Comparison of ENCODE assay signal across 1 cellular context in the genomic region with DNA sequence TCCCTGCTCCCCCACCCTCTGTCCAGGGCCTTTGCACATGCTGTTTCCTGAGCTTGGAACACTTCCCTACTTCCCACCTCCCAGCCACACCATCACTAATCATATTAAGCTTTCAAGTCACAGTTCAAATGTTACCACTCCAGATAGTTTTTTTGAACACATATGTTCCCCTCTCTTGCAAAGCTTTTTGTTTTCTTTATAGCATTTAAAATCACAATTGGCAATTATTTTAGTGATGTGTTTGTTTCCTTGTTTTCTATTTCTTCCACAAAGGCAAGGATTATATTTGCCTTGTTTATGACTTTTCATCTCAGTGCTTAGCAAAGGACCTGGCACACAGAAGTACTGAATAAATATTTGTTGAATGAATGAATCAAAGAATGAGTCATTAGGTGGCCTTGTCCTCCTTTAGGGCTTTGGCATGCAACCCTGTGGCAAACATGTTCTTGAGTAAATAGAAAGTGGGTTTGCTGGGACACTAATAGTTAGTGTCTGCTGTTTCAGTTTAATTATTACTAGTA.
TF ChIP-seq lines count a peak whose summit lies in the region.

No MANE protein-coding gene starts in this region.

TF ChIP-seq in HepG2, 621 proteins besides CTCF, POLR2A, EP300 and RAD21 (continued from another document and continues in another):
- TF ChIP-seq, protein P1, sequence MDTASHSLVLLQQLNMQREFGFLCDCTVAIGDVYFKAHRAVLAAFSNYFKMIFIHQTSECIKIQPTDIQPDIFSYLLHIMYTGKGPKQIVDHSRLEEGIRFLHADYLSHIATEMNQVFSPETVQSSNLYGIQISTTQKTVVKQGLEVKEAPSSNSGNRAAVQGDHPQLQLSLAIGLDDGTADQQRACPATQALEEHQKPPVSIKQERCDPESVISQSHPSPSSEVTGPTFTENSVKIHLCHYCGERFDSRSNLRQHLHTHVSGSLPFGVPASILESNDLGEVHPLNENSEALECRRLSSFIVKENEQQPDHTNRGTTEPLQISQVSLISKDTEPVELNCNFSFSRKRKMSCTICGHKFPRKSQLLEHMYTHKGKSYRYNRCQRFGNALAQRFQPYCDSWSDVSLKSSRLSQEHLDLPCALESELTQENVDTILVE (CRISPR knock-in tag; IDR thresholded peaks at IDR 0.05), result 0 out of 2 replicates have a peak, but pooled peaks have one; percentile 3
- TF ChIP-seq KAT7 (CRISPR knock-in tag; IDR thresholded peaks at IDR 0.05; ENCODE audit: borderline replicate concordance) (no peak), FOXO1 (CRISPR knock-in tag; IDR thresholded peaks at IDR 0.05) (peak; percentile 96), TBX3 (IDR thresholded peaks at IDR 0.05; ENCODE audit: borderline replicate concordance) (peak; percentile 89), ZNF556 (CRISPR knock-in tag; IDR thresholded peaks at IDR 0.05; ENCODE audit: borderline replicate concordance) (no peak), HOXA3 (CRISPR knock-in tag; IDR thresholded peaks at IDR 0.05) (no peak), PLRG1 (conservative IDR thresholded peaks at IDR 0.05) (no peak), SIX4 (CRISPR knock-in tag; IDR thresholded peaks at IDR 0.05) (peak; percentile 58; the same call in 1 of the 2 replicates), ZBTB20 (CRISPR knock-in tag; IDR thresholded peaks at IDR 0.05; ENCODE audit: borderline replicate concordance, low read depth) (peak; percentile 63; the same call in 1 of the 2 replicates), ZSCAN25 (CRISPR knock-in tag; IDR thresholded peaks at IDR 0.05) (no peak), PTBP1 (IDR thresholded peaks at IDR 0.05; ENCODE audit: low read depth, low read length, poor library complexity, severe bottlenecking) (no peak), HIVEP1 (CRISPR knock-in tag; IDR thresholded peaks at IDR 0.05) (no peak), SNAI1 (CRISPR knock-in tag; IDR thresholded peaks at IDR 0.05; ENCODE audit: borderline replicate concordance) (no peak), TBX2 (CRISPR knock-in tag; IDR thresholded peaks at IDR 0.05; ENCODE audit: borderline replicate concordance) (peak; percentile 74; the same call in 1 of the 2 replicates), TOPORS (CRISPR knock-in tag; IDR thresholded peaks at IDR 0.05) (no peak), THYN1 (CRISPR knock-in tag; IDR thresholded peaks at IDR 0.05; ENCODE audit: borderline replicate concordance, low read depth) (no peak), ASH2L (IDR thresholded peaks at IDR 0.05; ENCODE audit: insufficient read length, low read depth, low read length) (peak; percentile 86), ZNF792 (CRISPR knock-in tag; IDR thresholded peaks at IDR 0.05) (peak; percentile 38; the same call in 1 of the 2 replicates), ZFY (CRISPR knock-in tag; IDR thresholded peaks at IDR 0.05) (no peak), FOXK2 (IDR thresholded peaks at IDR 0.05) (peak; percentile 86), ZNF720 (CRISPR knock-in tag; IDR thresholded peaks at IDR 0.05) (no peak), ZNF451 (CRISPR knock-in tag; IDR thresholded peaks at IDR 0.05) (no peak), ZNF709 (CRISPR knock-in tag; IDR thresholded peaks at IDR 0.05) (no peak), MIER3 (CRISPR knock-in tag; IDR thresholded peaks at IDR 0.05; ENCODE audit: borderline replicate concordance) (peak; percentile 89; the same call in 1 of the 2 replicates), ZNF383 (CRISPR knock-in tag; IDR thresholded peaks at IDR 0.05; ENCODE audit: borderline replicate concordance) (no peak), ZMYM2 (CRISPR knock-in tag; IDR thresholded peaks at IDR 0.05) (peak; percentile 78; the same call in 1 of the 2 replicates), NCOA2 (CRISPR knock-in tag; IDR thresholded peaks at IDR 0.05) (peak; percentile 98), ZNF121 (CRISPR knock-in tag; IDR thresholded peaks at IDR 0.05) (no peak), IRF2 (CRISPR knock-in tag; IDR thresholded peaks at IDR 0.05) (peak; percentile 81; the same call in 1 of the 2 replicates), RBFOX2 (IDR thresholded peaks at IDR 0.05; ENCODE audit: low read depth, low read length) (no peak)
- TF ChIP-seq, protein P2, sequence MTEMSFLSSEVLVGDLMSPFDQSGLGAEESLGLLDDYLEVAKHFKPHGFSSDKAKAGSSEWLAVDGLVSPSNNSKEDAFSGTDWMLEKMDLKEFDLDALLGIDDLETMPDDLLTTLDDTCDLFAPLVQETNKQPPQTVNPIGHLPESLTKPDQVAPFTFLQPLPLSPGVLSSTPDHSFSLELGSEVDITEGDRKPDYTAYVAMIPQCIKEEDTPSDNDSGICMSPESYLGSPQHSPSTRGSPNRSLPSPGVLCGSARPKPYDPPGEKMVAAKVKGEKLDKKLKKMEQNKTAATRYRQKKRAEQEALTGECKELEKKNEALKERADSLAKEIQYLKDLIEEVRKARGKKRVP (CRISPR knock-in tag; IDR thresholded peaks at IDR 0.05), result peak in 1 of 2 experiments; percentile 84; a peak in 2 of 4 replicates
- TF ChIP-seq, protein P3, sequence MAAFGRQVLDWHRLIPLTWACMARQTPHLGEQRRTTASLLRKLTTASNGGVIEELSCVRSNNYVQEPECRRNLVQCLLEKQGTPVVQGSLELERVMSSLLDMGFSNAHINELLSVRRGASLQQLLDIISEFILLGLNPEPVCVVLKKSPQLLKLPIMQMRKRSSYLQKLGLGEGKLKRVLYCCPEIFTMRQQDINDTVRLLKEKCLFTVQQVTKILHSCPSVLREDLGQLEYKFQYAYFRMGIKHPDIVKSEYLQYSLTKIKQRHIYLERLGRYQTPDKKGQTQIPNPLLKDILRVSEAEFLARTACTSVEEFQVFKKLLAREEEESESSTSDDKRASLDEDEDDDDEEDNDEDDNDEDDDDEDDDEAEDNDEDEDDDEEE (CRISPR knock-in tag; IDR thresholded peaks at IDR 0.05), result no peak
- TF ChIP-seq, protein P4, sequence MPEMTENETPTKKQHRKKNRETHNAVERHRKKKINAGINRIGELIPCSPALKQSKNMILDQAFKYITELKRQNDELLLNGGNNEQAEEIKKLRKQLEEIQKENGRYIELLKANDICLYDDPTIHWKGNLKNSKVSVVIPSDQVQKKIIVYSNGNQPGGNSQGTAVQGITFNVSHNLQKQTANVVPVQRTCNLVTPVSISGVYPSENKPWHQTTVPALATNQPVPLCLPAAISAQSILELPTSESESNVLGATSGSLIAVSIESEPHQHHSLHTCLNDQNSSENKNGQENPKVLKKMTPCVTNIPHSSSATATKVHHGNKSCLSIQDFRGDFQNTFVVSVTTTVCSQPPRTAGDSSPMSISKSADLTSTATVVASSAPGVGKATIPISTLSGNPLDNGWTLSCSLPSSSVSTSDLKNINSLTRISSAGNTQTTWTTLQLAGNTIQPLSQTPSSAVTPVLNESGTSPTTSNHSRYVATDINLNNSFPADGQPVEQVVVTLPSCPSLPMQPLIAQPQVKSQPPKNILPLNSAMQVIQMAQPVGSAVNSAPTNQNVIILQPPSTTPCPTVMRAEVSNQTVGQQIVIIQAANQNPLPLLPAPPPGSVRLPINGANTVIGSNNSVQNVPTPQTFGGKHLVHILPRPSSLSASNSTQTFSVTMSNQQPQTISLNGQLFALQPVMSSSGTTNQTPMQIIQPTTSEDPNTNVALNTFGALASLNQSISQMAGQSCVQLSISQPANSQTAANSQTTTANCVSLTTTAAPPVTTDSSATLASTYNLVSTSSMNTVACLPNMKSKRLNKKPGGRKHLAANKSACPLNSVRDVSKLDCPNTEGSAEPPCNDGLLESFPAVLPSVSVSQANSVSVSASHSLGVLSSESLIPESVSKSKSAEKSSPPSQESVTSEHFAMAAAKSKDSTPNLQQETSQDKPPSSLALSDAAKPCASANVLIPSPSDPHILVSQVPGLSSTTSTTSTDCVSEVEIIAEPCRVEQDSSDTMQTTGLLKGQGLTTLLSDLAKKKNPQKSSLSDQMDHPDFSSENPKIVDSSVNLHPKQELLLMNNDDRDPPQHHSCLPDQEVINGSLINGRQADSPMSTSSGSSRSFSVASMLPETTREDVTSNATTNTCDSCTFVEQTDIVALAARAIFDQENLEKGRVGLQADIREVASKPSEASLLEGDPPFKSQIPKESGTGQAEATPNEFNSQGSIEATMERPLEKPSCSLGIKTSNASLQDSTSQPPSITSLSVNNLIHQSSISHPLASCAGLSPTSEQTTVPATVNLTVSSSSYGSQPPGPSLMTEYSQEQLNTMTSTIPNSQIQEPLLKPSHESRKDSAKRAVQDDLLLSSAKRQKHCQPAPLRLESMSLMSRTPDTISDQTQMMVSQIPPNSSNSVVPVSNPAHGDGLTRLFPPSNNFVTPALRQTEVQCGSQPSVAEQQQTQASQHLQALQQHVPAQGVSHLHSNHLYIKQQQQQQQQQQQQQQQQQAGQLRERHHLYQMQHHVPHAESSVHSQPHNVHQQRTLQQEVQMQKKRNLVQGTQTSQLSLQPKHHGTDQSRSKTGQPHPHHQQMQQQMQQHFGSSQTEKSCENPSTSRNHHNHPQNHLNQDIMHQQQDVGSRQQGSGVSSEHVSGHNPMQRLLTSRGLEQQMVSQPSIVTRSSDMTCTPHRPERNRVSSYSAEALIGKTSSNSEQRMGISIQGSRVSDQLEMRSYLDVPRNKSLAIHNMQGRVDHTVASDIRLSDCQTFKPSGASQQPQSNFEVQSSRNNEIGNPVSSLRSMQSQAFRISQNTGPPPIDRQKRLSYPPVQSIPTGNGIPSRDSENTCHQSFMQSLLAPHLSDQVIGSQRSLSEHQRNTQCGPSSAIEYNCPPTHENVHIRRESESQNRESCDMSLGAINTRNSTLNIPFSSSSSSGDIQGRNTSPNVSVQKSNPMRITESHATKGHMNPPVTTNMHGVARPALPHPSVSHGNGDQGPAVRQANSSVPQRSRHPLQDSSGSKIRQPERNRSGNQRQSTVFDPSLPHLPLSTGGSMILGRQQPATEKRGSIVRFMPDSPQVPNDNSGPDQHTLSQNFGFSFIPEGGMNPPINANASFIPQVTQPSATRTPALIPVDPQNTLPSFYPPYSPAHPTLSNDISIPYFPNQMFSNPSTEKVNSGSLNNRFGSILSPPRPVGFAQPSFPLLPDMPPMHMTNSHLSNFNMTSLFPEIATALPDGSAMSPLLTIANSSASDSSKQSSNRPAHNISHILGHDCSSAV (CRISPR knock-in tag; IDR thresholded peaks at IDR 0.05; ENCODE audit: borderline replicate concordance), result no peak
- TF ChIP-seq, protein P5, sequence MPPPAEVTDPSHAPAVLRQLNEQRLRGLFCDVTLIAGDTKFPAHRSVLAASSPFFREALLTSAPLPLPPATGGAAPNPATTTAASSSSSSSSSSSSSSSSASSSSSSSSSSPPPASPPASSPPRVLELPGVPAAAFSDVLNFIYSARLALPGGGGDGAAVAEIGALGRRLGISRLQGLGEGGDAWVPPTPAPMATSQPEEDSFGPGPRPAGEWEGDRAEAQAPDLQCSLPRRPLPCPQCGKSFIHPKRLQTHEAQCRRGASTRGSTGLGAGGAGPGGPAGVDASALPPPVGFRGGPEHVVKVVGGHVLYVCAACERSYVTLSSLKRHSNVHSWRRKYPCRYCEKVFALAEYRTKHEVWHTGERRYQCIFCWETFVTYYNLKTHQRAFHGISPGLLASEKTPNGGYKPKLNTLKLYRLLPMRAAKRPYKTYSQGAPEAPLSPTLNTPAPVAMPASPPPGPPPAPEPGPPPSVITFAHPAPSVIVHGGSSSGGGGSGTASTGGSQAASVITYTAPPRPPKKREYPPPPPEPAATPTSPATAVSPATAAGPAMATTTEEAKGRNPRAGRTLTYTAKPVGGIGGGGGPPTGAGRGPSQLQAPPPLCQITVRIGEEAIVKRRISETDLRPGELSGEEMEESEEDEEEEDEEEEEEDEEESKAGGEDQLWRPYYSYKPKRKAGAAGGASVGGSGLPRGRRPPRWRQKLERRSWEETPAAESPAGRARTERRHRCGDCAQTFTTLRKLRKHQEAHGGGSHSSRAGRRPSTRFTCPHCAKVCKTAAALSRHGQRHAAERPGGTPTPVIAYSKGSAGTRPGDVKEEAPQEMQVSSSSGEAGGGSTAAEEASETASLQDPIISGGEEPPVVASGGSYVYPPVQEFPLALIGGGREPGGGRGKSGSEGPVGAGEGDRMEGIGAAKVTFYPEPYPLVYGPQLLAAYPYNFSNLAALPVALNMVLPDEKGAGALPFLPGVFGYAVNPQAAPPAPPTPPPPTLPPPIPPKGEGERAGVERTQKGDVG (CRISPR knock-in tag; IDR thresholded peaks at IDR 0.05; ENCODE audit: borderline replicate concordance), result no peak
- TF ChIP-seq, protein P6, sequence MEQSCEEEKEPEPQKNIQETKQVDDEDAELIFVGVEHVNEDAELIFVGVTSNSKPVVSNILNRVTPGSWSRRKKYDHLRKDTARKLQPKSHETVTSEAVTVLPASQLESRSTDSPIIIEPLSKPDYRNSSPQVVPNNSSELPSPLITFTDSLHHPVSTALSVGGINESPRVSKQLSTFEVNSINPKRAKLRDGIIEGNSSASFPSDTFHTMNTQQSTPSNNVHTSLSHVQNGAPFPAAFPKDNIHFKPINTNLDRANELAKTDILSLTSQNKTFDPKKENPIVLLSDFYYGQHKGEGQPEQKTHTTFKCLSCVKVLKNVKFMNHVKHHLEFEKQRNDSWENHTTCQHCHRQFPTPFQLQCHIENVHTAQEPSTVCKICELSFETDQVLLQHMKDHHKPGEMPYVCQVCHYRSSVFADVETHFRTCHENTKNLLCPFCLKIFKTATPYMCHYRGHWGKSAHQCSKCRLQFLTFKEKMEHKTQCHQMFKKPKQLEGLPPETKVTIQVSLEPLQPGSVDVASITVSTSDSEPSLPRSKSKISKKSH (CRISPR knock-in tag; IDR thresholded peaks at IDR 0.05; ENCODE audit: borderline replicate concordance), result no peak
- TF ChIP-seq, protein P7, sequence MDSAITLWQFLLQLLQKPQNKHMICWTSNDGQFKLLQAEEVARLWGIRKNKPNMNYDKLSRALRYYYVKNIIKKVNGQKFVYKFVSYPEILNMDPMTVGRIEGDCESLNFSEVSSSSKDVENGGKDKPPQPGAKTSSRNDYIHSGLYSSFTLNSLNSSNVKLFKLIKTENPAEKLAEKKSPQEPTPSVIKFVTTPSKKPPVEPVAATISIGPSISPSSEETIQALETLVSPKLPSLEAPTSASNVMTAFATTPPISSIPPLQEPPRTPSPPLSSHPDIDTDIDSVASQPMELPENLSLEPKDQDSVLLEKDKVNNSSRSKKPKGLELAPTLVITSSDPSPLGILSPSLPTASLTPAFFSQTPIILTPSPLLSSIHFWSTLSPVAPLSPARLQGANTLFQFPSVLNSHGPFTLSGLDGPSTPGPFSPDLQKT (CRISPR knock-in tag; IDR thresholded peaks at IDR 0.05; ENCODE audit: borderline replicate concordance), result no peak
- TF ChIP-seq, protein P8, sequence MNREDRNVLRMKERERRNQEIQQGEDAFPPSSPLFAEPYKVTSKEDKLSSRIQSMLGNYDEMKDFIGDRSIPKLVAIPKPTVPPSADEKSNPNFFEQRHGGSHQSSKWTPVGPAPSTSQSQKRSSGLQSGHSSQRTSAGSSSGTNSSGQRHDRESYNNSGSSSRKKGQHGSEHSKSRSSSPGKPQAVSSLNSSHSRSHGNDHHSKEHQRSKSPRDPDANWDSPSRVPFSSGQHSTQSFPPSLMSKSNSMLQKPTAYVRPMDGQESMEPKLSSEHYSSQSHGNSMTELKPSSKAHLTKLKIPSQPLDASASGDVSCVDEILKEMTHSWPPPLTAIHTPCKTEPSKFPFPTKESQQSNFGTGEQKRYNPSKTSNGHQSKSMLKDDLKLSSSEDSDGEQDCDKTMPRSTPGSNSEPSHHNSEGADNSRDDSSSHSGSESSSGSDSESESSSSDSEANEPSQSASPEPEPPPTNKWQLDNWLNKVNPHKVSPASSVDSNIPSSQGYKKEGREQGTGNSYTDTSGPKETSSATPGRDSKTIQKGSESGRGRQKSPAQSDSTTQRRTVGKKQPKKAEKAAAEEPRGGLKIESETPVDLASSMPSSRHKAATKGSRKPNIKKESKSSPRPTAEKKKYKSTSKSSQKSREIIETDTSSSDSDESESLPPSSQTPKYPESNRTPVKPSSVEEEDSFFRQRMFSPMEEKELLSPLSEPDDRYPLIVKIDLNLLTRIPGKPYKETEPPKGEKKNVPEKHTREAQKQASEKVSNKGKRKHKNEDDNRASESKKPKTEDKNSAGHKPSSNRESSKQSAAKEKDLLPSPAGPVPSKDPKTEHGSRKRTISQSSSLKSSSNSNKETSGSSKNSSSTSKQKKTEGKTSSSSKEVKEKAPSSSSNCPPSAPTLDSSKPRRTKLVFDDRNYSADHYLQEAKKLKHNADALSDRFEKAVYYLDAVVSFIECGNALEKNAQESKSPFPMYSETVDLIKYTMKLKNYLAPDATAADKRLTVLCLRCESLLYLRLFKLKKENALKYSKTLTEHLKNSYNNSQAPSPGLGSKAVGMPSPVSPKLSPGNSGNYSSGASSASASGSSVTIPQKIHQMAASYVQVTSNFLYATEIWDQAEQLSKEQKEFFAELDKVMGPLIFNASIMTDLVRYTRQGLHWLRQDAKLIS (CRISPR knock-in tag; IDR thresholded peaks at IDR 0.05), result no peak
